In the genomic region with DNA sequence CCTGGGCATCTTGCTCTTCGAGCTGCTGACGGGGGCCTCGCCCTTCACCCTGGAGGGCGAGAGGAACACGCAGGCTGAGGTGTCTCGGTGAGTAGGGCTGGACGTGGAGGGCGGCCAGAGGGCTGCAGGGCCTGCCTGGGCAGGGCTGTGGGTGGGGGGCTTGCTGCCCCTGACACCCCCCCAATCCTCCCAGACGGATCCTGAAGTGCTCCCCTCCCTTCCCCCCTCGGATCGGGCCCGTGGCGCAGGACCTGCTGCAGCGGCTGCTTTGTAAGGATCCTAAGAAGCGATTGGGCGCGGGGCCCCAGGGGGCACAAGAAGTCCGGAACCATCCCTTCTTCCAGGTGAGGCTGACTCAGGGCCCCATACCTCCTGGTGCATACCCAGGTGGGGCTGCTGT, we compare ENCODE assay signal across 1 cellular context.
TF ChIP-seq lines count a peak whose summit lies in the region.

No MANE protein-coding gene starts in this region.

TF ChIP-seq in K562, 482 proteins besides CTCF, POLR2A, EP300 and RAD21:
- TF ChIP-seq ZNF253 (CRISPR knock-in tag; conservative IDR thresholded peaks at IDR 0.05), result no peak
- peak; percentile 43; the same call in 1 of the 2 replicates for TF ChIP-seq POLR2G (IDR thresholded peaks at IDR 0.05; ENCODE audit: low read depth, low read length)
- TF ChIP-seq, protein P1, sequence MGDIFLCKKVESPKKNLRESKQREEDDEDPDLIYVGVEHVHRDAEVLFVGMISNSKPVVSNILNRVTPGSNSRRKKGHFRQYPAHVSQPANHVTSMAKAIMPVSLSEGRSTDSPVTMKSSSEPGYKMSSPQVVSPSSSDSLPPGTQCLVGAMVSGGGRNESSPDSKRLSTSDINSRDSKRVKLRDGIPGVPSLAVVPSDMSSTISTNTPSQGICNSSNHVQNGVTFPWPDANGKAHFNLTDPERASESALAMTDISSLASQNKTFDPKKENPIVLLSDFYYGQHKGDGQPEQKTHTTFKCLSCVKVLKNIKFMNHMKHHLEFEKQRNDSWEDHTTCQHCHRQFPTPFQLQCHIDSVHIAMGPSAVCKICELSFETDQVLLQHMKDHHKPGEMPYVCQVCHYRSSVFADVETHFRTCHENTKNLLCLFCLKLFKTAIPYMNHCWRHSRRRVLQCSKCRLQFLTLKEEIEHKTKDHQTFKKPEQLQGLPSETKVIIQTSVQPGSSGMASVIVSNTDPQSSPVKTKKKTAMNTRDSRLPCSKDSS (IDR thresholded peaks at IDR 0.05; ENCODE audit: low read depth, partially characterized antibody), result no peak
- TF ChIP-seq, protein P2, sequence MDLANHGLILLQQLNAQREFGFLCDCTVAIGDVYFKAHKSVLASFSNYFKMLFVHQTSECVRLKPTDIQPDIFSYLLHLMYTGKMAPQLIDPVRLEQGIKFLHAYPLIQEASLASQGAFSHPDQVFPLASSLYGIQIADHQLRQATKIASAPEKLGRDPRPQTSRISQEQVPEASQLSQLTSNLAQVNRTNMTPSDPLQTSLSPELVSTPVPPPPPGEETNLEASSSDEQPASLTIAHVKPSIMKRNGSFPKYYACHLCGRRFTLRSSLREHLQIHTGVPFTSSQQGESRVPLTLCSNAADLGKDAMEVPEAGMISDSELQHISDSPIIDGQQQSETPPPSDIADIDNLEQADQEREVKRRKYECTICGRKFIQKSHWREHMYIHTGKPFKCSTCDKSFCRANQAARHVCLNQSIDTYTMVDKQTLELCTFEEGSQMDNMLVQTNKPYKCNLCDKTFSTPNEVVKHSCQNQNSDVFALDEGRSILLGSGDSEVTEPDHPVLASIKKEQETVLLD (IDR thresholded peaks at IDR 0.05), result no peak
- TF ChIP-seq RBFOX2 (IDR thresholded peaks at IDR 0.05; ENCODE audit: low read depth, low read length), result peak; percentile 48; the same call in 1 of the 2 replicates
- peak; percentile 33 for TF ChIP-seq RBM22 (IDR thresholded peaks at IDR 0.05; ENCODE audit: low read depth, low read length, poor library complexity, severe bottlenecking)
